9 cellular contexts compared by ENCODE assay signal in genomic region chr1:185693654-185694053, GRCh38. TPM values are rescaled to one million over a fixed set of nuclear protein-coding genes. Genes with fewer than 3 reads are reported as not detected.
DNase-seq lines count a peak whose midpoint lies in the region; ATAC-seq and TF ChIP-seq lines count a peak whose summit lies in the region.
"Had no signal": no experiment of that assay in that cellular context is flagged by ENCODE, and none has a peak within 500 bp of the region (broad histone marks: within the 10 kb centered on the region; RNA-seq: fewer than 3 reads in every experiment).

No MANE protein-coding gene starts in this region.

- H3K36me3 ChIP-seq in Peyer's patch = no peaks in the 10 kb centered on the region
- no peaks in the 10 kb centered on the region for H3K36me3 ChIP-seq in MG63

- DNase-seq in Peyer's patch (no peak), mesothelial cell of epicardium (ENCODE audit: low spot score in 2 of 2, unreplicated experiment in 2 of 2) (no peak), foreskin keratinocyte (no peak), 8988T (no peak), MG63 (no peak), DMS153 treated with DMSO at 0.1 percent for 48 hours (lab: John Stamatoyannopoulos, UW; ENCODE audit: unreplicated experiment) (no peak)
- DNase-seq: mesenchymal stem cell had no signal

- TF ChIP-seq CTCF in Peyer's patch (IDR thresholded peaks at IDR 0.05) = no peak
- no peak for TF ChIP-seq CTCF in mesothelial cell of epicardium (IDR thresholded peaks at IDR 0.05; ENCODE audit: unreplicated experiment)
- no peak for TF ChIP-seq CTCF in foreskin keratinocyte (conservative IDR thresholded peaks at IDR 0.05)

- H3K4me1 ChIP-seq in Peyer's patch (peaks cover 0 to 11% (median 2%) of the 10 kb centered on the region in 4 donors), foreskin keratinocyte (no peaks in the 10 kb centered on the region)

- peaks cover 18% of the 10 kb centered on the region for H3K4me1 Mint-ChIP-seq in mesothelial cell of epicardium

- peak overlapping the region; percentile 69; the same call in 1 of the 2 replicates for H3K4me3 ChIP-seq in GM08714 (ENCODE audit: low read length)
- H3K4me3 ChIP-seq in Peyer's patch = peak overlapping the region in 3 of 4 donors; percentile 2 to 38 (median 35)
- no peak overlapping the region for H3K4me3 ChIP-seq in MG63

- peak; percentile 23 for ATAC-seq in GM21717 (IDR thresholded peaks at IDR 0.05; ENCODE audit: unreplicated experiment)
- no peak for ATAC-seq in foreskin keratinocyte

- no peaks in the 10 kb centered on the region for H3K36me3 Mint-ChIP-seq in mesothelial cell of epicardium

- H3K27me3 ChIP-seq in Peyer's patch (no peaks in the 10 kb centered on the region), foreskin keratinocyte (no peaks in the 10 kb centered on the region), MG63 (peaks cover 5% of the 10 kb centered on the region; the same call in 1 of the 2 replicates)

- H3K27ac Mint-ChIP-seq in mesothelial cell of epicardium = peak overlapping the region; percentile 80

- no peak for TF ChIP-seq POLR2A in Peyer's patch (IDR thresholded peaks at IDR 0.05)

- no peaks in the 10 kb centered on the region for H3K27me3 Mint-ChIP-seq in mesothelial cell of epicardium (ENCODE audit: low read depth)

- peak overlapping the region; percentile 38 to 70 (median 58) for H3K27ac ChIP-seq in Peyer's patch
- no peak overlapping the region for H3K27ac ChIP-seq in foreskin keratinocyte

- H3K4me3 Mint-ChIP-seq in mesothelial cell of epicardium = no peak overlapping the region

- no peaks in the 10 kb centered on the region for H3K9me3 ChIP-seq in Peyer's patch
- no peaks in the 10 kb centered on the region for H3K9me3 ChIP-seq in MG63

- peaks cover 4% of the 10 kb centered on the region for H3K9me3 Mint-ChIP-seq in mesothelial cell of epicardium

RNA-seq across cellular contexts. Expression of gene HMCN1, which starts 40.5 kb away (rescaled TPM):
- 10 to 100 TPM in 2 of 4 donors, 1 to 10 TPM in 2; 1.5 to 18.2 (median 7.1) TPM for total RNA-seq in Peyer's patch
- 45.5 to 48.8 TPM (median 46.4 TPM) in 3 replicates for total RNA-seq in mesothelial cell of epicardium
- 0.46 and 0.85 TPM in 2 replicates for total RNA-seq in foreskin keratinocyte
- polyA plus RNA-seq in foreskin keratinocyte = 0.06 and 0.10 TPM in 2 replicates
- under 0.01 TPM in 1 of 2 replicates, not detected in the other for total RNA-seq in MG63 (2014; rRNA removed; shearing (Covaris generic); ENCODE audit: low replicate concordance)
